14 cellular contexts compared by ENCODE assay signal in the genomic region with DNA sequence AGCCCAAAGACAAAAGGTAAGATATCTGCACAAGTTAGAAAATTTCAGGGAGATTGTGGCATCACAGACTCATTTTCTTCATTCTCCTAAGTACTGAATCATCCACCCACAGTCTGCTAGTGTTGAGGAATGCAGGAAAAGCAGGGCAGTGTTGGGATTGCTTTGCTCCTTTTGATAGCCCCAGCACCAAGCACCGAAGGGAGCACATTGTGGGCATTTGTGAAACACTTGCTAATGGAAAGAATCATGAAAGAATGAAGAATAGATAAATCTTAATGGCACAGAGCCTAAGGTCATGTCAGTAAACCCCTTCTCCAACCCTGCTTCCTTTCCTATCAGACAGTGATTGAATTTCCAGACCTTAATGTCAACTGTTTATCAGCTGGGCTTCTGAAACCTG.
A peak's percentile ranks its signal among the peaks of the same experiment; 100 is the strongest.
DNase-seq lines count a peak whose midpoint lies in the region; ATAC-seq, FAIRE-seq and TF ChIP-seq lines count a peak whose summit lies in the region.
"Had no signal": no experiment of that assay in that cellular context is flagged by ENCODE, and none has a peak within 500 bp of the region (broad histone marks: within the 10 kb centered on the region; RNA-seq: fewer than 3 reads in every experiment).

No MANE protein-coding gene starts in this region.

- intact Hi-C loops in body of pancreas (cut with DNase I) = no loop called here

- WGBS in body of pancreas, 2 donors = 16 to 40% methylated on average over 1 of the region's 1 CpG
- WGBS in small intestine, 3 donors = 61 to 73% (median 73%) methylated on average over 1 of the region's 1 CpG

- H3K4me3 ChIP-seq in body of pancreas = no peak overlapping the region
- H3K4me3 ChIP-seq in kidney epithelial cell (ENCODE audit: low read depth, low read length) = no peak overlapping the region
- no peak overlapping the region for H3K4me3 ChIP-seq in small intestine (ENCODE audit: low read depth in 1 of 2, low read length in 2 of 2)
- H3K4me3 ChIP-seq: gastroesophageal sphincter, skin epidermis had no signal

- H3K36me3 ChIP-seq in body of pancreas (replicated peaks in 1 of 2; ENCODE audit: insufficient read depth in 1 of 2, low read depth in 2 of 2) (no peaks in the 10 kb centered on the region), kidney epithelial cell (ENCODE audit: control insufficient read depth, insufficient read depth, low read length) (no peaks in the 10 kb centered on the region), small intestine (ENCODE audit: control insufficient read depth in 2 of 2, insufficient read depth in 2 of 2, low read length in 2 of 2) (no peaks in the 10 kb centered on the region)
- H3K36me3 ChIP-seq: gastroesophageal sphincter had no signal

- peak; percentile 33 for DNase-seq in HK-2 (ENCODE audit: unreplicated experiment)
- no peak for DNase-seq in body of pancreas
- peak; percentile 62 for DNase-seq in kidney epithelial cell (ENCODE audit: low read depth)
- DNase-seq in urothelium cell line (ENCODE audit: low spot score) = peak; percentile 56
- no peak for DNase-seq in stimulated activated CD4-positive, alpha-beta T cell treated with anti-CD3 and anti-CD28 coated beads, Interleukin-4, amount 100 ng/mL, for 1 hour
- no peak for DNase-seq in globus pallidus (ENCODE audit: low spot score)
- DNase-seq in small intestine = no peak
- DNase-seq: activated naive CD4-positive, alpha-beta T cell treated with anti-CD3 and anti-CD28 coated beads, Interleukin-2, amount 50 U/mL, for 16 hours; KG1; NCI-H1694 treated with DMSO at 0.1 percent for 48 hours; NCI-H748 treated with DMSO at 0.1 percent for 48 hours; Right ventricle myocardium superior had no signal

- no peak for FAIRE-seq in urothelium cell line (lab: Jason Lieb, UNC)
- no peak for FAIRE-seq in small intestine (lab: Jason Lieb, UNC)

- no peak for TF ChIP-seq POLR2A in body of pancreas (IDR thresholded peaks at IDR 0.05)

- TF ChIP-seq CTCF in body of pancreas (IDR thresholded peaks at IDR 0.05) (no peak), kidney epithelial cell (IDR thresholded peaks at IDR 0.05; ENCODE audit: insufficient read depth, low read length, poor library complexity, severe bottlenecking) (no peak)

- no peaks in the 10 kb centered on the region for H3K9me3 ChIP-seq in body of pancreas
- H3K9me3 ChIP-seq in small intestine (ENCODE audit: control insufficient read depth, low read depth) = no peaks in the 10 kb centered on the region
- H3K9me3 ChIP-seq: gastroesophageal sphincter had no signal

- ATAC-seq in body of pancreas = peak; percentile 31
- ATAC-seq: gastroesophageal sphincter had no signal

- H3K27me3 ChIP-seq in body of pancreas (no peaks in the 10 kb centered on the region), kidney epithelial cell (ENCODE audit: control insufficient read depth, insufficient read depth, low read length) (no peaks in the 10 kb centered on the region), small intestine (ENCODE audit: control insufficient read depth in 2 of 2, insufficient read depth in 2 of 2, low read length in 2 of 2) (no peaks in the 10 kb centered on the region)
- H3K27me3 ChIP-seq: gastroesophageal sphincter had no signal

- H3K27ac ChIP-seq in body of pancreas (peak overlapping the region; percentile 20 to 56 (median 38)), small intestine (ENCODE audit: low read depth in 1 of 2, low read length in 1 of 2) (no peak overlapping the region)
- H3K27ac ChIP-seq: gastroesophageal sphincter, skin epidermis had no signal

- H3K4me1 ChIP-seq in body of pancreas = peaks cover 16% of the 10 kb centered on the region
- no peaks in the 10 kb centered on the region for H3K4me1 ChIP-seq in small intestine (ENCODE audit: control insufficient read depth in 2 of 2, insufficient read depth in 1 of 2, low read depth in 1 of 2, low read length in 1 of 2)
- H3K4me1 ChIP-seq: gastroesophageal sphincter had no signal

Comparison
In these comparisons a context has a peak if more than half of its experiments do, and no peak if none do; other contexts are left out.
1. DNase-seq: peak in HK-2 (single experiment), kidney epithelial cell (single experiment) and urothelium cell line (single experiment); none in body of pancreas (0 of 4), stimulated activated CD4-positive, alpha-beta T cell treated with anti-CD3 and anti-CD28 coated beads, Interleukin-4, amount 100 ng/mL, for 1 hour (single experiment), globus pallidus (single experiment) and small intestine (single experiment).
2. H3K27ac ChIP-seq: peak in body of pancreas (4 of 4); none in small intestine (0 of 2).